8 cellular contexts compared by ENCODE assay signal in the genomic region with DNA sequence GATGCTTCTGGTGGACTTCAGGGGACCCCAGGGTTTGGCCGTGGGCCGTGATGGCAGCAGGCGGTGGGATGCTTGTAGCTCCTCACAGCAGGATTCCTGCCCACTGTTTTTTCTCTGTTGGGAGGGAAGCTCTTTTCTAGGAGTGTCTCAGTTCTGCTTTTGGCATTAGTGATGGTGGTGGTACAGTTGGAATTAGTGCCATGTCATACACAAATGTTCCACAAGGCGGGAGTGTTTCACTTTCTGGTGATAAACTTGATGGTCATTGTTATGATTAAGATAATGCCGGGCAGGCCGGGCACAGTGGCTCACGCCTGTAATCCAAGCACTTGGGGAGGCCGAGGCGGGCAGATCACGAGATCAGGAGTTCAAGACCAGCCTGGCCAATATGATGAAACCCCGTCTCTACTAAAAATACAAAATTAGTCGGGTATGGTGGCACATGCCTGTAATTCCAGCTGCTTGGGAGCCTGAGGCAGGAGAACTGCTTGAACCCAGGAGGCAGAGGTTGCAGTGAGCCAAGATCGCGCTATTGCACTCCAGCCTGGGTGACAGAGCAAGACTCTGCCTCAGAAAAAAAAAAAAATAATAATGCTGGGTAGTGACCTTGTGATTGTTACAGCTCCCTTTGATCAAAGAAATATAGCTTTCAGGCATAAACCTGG. TPM values are rescaled to one million over a fixed set of nuclear protein-coding genes. Genes with fewer than 3 reads are reported as not detected.
A peak's percentile ranks its signal among the peaks of the same experiment; 100 is the strongest.
DNase-seq lines count a peak whose midpoint lies in the region; ATAC-seq and TF ChIP-seq lines count a peak whose summit lies in the region.
"Not testable (repeated sequence)": the region's sequence is repeated elsewhere in the genome, so short reads cannot be mapped to it uniquely, and the experiment has no call there.

No MANE protein-coding gene starts in this region.

- ATAC-seq in foreskin keratinocyte: peak; percentile 45
- peak; percentile 44 for ATAC-seq in stimulated activated effector memory CD8-positive, alpha-beta T cell treated with anti-CD3 and anti-CD28 coated beads, Interleukin-12 subunit alpha, Interleukin-12 subunit beta, amount 100 ng/mL, for 72 hours

- TF ChIP-seq CTCF in GM20000 (IDR thresholded peaks at IDR 0.05; ENCODE audit: extremely low read depth, missing control alignments) (peak; percentile 29), foreskin keratinocyte (conservative IDR thresholded peaks at IDR 0.05) (peak; percentile 83), mesothelial cell of epicardium (IDR thresholded peaks at IDR 0.05; ENCODE audit: unreplicated experiment) (peak; percentile 88)

- not testable (repeated sequence) for H3K4me3 Mint-ChIP-seq in mesothelial cell of epicardium; stimulated activated effector memory CD8-positive, alpha-beta T cell treated with anti-CD3 and anti-CD28 coated beads, Interleukin-12 subunit alpha, Interleukin-12 subunit beta, amount 100 ng/mL, for 72 hours

- not testable (repeated sequence) for H3K9me3 Mint-ChIP-seq in mesothelial cell of epicardium; stimulated activated effector memory CD8-positive, alpha-beta T cell treated with anti-CD3 and anti-CD28 coated beads, Interleukin-12 subunit alpha, Interleukin-12 subunit beta, amount 100 ng/mL, for 72 hours

- H3K4me3 ChIP-seq in BLaER1 treated with 17β-estradiol and CSF1 and Interleukin-3, amounts not matched to agents 10 nM and 100 nM: not testable (repeated sequence)

- not testable (repeated sequence) for H4K20me1 ChIP-seq in BLaER1 treated with 17β-estradiol and CSF1 and Interleukin-3, amounts not matched to agents 10 nM and 100 nM

- H3K4me1 ChIP-seq in BLaER1 treated with 17β-estradiol and CSF1 and Interleukin-3, amounts not matched to agents 10 nM and 100 nM: peaks cover 0 to 21% (median 6%) of the 10 kb centered on the region in 10 experiments; a peak in 9 of 20 replicates
- H3K4me1 ChIP-seq in foreskin keratinocyte: not testable (repeated sequence)

- not testable (repeated sequence) for H3K9me3 ChIP-seq in BLaER1 treated with 17β-estradiol and CSF1 and Interleukin-3, amounts not matched to agents 10 nM and 100 nM (replicated peaks in 1 of 11)

- H3K27me3 ChIP-seq in BLaER1 treated with 17β-estradiol and CSF1 and Interleukin-3, amounts not matched to agents 10 nM and 100 nM; foreskin keratinocyte: not testable (repeated sequence)

- H3K27me3 Mint-ChIP-seq in mesothelial cell of epicardium (ENCODE audit: low read depth): not testable (repeated sequence)

- not testable (repeated sequence) for H3K4me1 Mint-ChIP-seq in mesothelial cell of epicardium; stimulated activated effector memory CD8-positive, alpha-beta T cell treated with anti-CD3 and anti-CD28 coated beads, Interleukin-12 subunit alpha, Interleukin-12 subunit beta, amount 100 ng/mL, for 72 hours

- peak overlapping the region in 6 of 11 experiments; percentile 31 to 47 (median 35); a peak in 5 of 22 replicates for H3K9ac ChIP-seq in BLaER1 treated with 17β-estradiol and CSF1 and Interleukin-3, amounts not matched to agents 10 nM and 100 nM

- H3K27ac ChIP-seq in BLaER1 treated with 17β-estradiol and CSF1 and Interleukin-3, amounts not matched to agents 10 nM and 100 nM: peak overlapping the region in 6 of 11 experiments; percentile 30 to 60 (median 48); a peak in 12 of 22 replicates
- not testable (repeated sequence) for H3K27ac ChIP-seq in foreskin keratinocyte

- H3K27ac Mint-ChIP-seq in mesothelial cell of epicardium: peak overlapping the region; percentile 47
- H3K27ac Mint-ChIP-seq in stimulated activated effector memory CD8-positive, alpha-beta T cell treated with anti-CD3 and anti-CD28 coated beads, Interleukin-12 subunit alpha, Interleukin-12 subunit beta, amount 100 ng/mL, for 72 hours: not testable (repeated sequence)

- peaks cover 48 to 83% (median 57%) of the 10 kb centered on the region in 11 experiments for H3K36me3 ChIP-seq in BLaER1 treated with 17β-estradiol and CSF1 and Interleukin-3, amounts not matched to agents 10 nM and 100 nM

- DNase-seq in GM20000 (ENCODE audit: low spot score): peak; percentile 70
- DNase-seq in NCI-H1694 (lab: John Stamatoyannopoulos, UW): peak; percentile 28
- peak; percentile 53 for DNase-seq in SKM-1 (lab: John Stamatoyannopoulos, UW; ENCODE audit: unreplicated experiment)
- peak in 40 of 58 donors; percentile 5 to 71 (median 29) for DNase-seq in anterior cingulate cortex (lab: John Stamatoyannopoulos, UW)
- DNase-seq in foreskin keratinocyte: peak in 1 of 2 donors; percentile 47
- DNase-seq in mesothelial cell of epicardium (ENCODE audit: low spot score in 2 of 2, unreplicated experiment in 2 of 2): peak in 1 of 2 experiments; percentile 53
- peak in 1 of 2 donors; percentile 62 for DNase-seq in stimulated activated effector memory CD8-positive, alpha-beta T cell treated with anti-CD3 and anti-CD28 coated beads, Interleukin-12 subunit alpha, Interleukin-12 subunit beta, amount 100 ng/mL, for 72 hours (ENCODE audit: low spot score in 2 of 2)

- H3K36me3 Mint-ChIP-seq in mesothelial cell of epicardium: peaks cover 24% of the 10 kb centered on the region
- H3K36me3 Mint-ChIP-seq in stimulated activated effector memory CD8-positive, alpha-beta T cell treated with anti-CD3 and anti-CD28 coated beads, Interleukin-12 subunit alpha, Interleukin-12 subunit beta, amount 100 ng/mL, for 72 hours: peaks cover 34% of the 10 kb centered on the region

- H3K4me2 ChIP-seq in BLaER1 treated with 17β-estradiol and CSF1 and Interleukin-3, amounts not matched to agents 10 nM and 100 nM: peak overlapping the region in 1 of 11 experiments; percentile 40; a peak in 1 of 22 replicates

RNA-seq across cellular contexts. Expression of a gene that starts 21.4 kb away (rescaled TPM):
- total RNA-seq in foreskin keratinocyte (171 and 190 TPM in 2 replicates), mesothelial cell of epicardium (167 to 169 TPM (median 168 TPM) in 3 replicates)
- polyA plus RNA-seq in foreskin keratinocyte: 218 and 222 TPM in 2 replicates

RNA-seq across cellular contexts. Expression of a gene that starts 52.7 kb away (rescaled TPM):
- 19.7 and 25.6 TPM in 2 replicates for total RNA-seq in foreskin keratinocyte
- 22.5 and 30.8 TPM in 2 replicates for polyA plus RNA-seq in foreskin keratinocyte
- 11.8 to 12.4 TPM (median 12.1 TPM) in 3 replicates for total RNA-seq in mesothelial cell of epicardium

Comparison
In these comparisons a context has a peak if more than half of its experiments do, and no peak if none do; other contexts are left out.
1. CTCF ChIP-seq: peak in every context shown above with its lines; median percentile 88 in mesothelial cell of epicardium; 83 in foreskin keratinocyte; 29 in GM20000.